ENCODE assay signal across 26 cellular contexts in the genomic region with DNA sequence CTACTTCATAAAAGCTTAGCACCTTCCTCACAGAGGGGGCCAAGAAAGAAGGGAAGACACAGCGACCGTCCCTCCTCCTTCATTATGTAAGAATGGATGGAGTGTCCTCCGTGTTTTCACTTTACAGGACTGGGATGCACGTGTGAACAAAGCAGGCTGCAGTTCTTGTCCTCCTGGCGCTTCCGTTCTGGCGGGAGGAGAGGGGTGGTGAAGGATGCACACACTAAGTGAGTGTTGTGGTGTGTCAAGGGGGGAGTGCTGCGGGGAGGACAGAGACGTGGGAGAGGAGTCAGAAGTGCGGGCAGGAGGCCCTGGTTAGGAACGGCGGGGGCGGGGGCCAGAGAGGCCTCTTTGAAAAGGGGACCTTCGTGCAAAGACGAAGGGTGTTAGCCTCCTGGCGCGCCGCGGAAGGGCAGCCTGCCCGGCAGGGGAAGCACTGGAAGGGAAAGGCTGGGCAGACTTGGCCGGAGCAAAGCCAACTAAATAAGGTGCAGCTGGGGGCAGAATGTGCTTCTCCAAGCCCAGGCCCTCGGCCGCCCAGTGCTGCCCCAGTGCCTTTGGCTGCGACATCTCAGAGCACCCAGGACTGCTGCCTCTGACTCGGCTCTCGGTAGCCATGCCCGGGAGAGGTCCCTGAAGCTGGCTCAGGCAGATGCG. TPM values are rescaled to one million over a fixed set of nuclear protein-coding genes. Genes with fewer than 3 reads are reported as not detected.
"Had no signal": no experiment of that assay in that cellular context is flagged by ENCODE, and none has a peak within 500 bp of the region (broad histone marks: within the 10 kb centered on the region; RNA-seq: fewer than 3 reads in every experiment).

No MANE protein-coding gene starts in this region.

- H3K27ac ChIP-seq: esophagus squamous epithelium, lower lobe of right lung, ovary, psoas muscle, sigmoid colon, thoracic aorta, tibial nerve, upper lobe of left lung had no signal

- H3K27me3 ChIP-seq: ovary, upper lobe of left lung had no signal

- DNase-seq: cortex of kidney; effector memory CD8-positive, alpha-beta T cell; erythroblast; esophagus squamous epithelium; hypothalamus; immature natural killer cell; islet precursor cell; kidney glomerular epithelial cell; left ventricle myocardium superior; lower lobe of right lung; ovary; sigmoid colon; stimulated activated CD4-positive, alpha-beta T cell treated with anti-CD3 and anti-CD28 coated beads, Interleukin-4, amount 100 ng/mL, for 4 hours; stimulated activated naive CD8-positive, alpha-beta T cell treated with anti-CD3 and anti-CD28 coated beads, Interleukin-15, Interleukin-2, amounts not matched to agents 100 U/mL and 50 U/mL, for 24 hours; substantia nigra had no signal

- H3K4me3 ChIP-seq: esophagus squamous epithelium, lower lobe of right lung, ovary, psoas muscle, sigmoid colon, thoracic aorta, tibial nerve, upper lobe of left lung had no signal

- ATAC-seq: effector memory CD8-positive, alpha-beta T cell; left ventricle myocardium superior; lower lobe of right lung; natural killer cell treated with Interleukin-12 subunit alpha and Interleukin-12 subunit beta and Interleukin-15 and Interleukin-18, amount 100 ng/mL, for 72 hours; psoas muscle; right cardiac atrium; stimulated activated memory B cell treated with anti-CD40 and anti-IgM and Interleukin-4, amounts not matched to agents 10 μg/mL and 1 μg/mL and 100 μg/mL, for 72 hours; stimulated activated naive CD8-positive, alpha-beta T cell treated with anti-CD3 and anti-CD28 coated beads, Interleukin-15, Interleukin-2, amounts not matched to agents 100 U/mL and 50 U/mL, for 24 hours had no signal

- H3K36me3 ChIP-seq: esophagus squamous epithelium, lower lobe of right lung, ovary, sigmoid colon, thoracic aorta, tibial nerve, upper lobe of left lung had no signal

- FAIRE-seq: endometrium, frontal cortex, urothelium cell line had no signal

- H3K9me3 ChIP-seq: esophagus squamous epithelium, lower lobe of right lung, ovary, psoas muscle, sigmoid colon, thoracic aorta, tibial nerve, upper lobe of left lung had no signal

- H3K4me1 ChIP-seq: esophagus squamous epithelium, lower lobe of right lung, sigmoid colon, tibial nerve, upper lobe of left lung had no signal

RNA-seq across cellular contexts. Expression of gene IGSF9B, which starts 27.0 kb away (rescaled TPM):
- total RNA-seq: dermis microvascular lymphatic vessel endothelial cell had no signal
